ENCODE assay signal across 8 cellular contexts in genomic region chr22:17237031-17237668, GRCh38. TPM values are rescaled to one million over a fixed set of nuclear protein-coding genes. Genes with fewer than 3 reads are reported as not detected.
DNase-seq lines count a peak whose midpoint lies in the region; ATAC-seq and TF ChIP-seq lines count a peak whose summit lies in the region.

No MANE protein-coding gene starts in this region.

- H3K9ac ChIP-seq in mesenchymal stem cell (ENCODE audit: low read length), result no peak overlapping the region

- no peaks in the 10 kb centered on the region for H3K9me3 Mint-ChIP-seq in nephron progenitor cell

- H2AK5ac ChIP-seq in mesenchymal stem cell (ENCODE audit: low read length, severe bottlenecking), result no peak overlapping the region

- H4K91ac ChIP-seq in mesenchymal stem cell (ENCODE audit: low read length), result no peak overlapping the region

- no peak overlapping the region for H2BK120ac ChIP-seq in mesenchymal stem cell (ENCODE audit: low read depth, low read length)

- H3K36me3 ChIP-seq in Peyer's patch (no peaks in the 10 kb centered on the region), mesenchymal stem cell (ENCODE audit: control insufficient read depth in 1 of 2, insufficient read depth in 2 of 2, low read depth in 1 of 2, low read length in 2 of 2) (no peaks in the 10 kb centered on the region)

- H3K4me1 ChIP-seq in Peyer's patch (peaks cover 0 to 8% (median 2%) of the 10 kb centered on the region in 4 donors), mesenchymal stem cell (ENCODE audit: control insufficient read depth, insufficient read depth, low read depth, low read length) (no peaks in the 10 kb centered on the region)

- TF ChIP-seq POLR2A in Peyer's patch (IDR thresholded peaks at IDR 0.05), result no peak

- no peak overlapping the region for H3K4me3 Mint-ChIP-seq in nephron progenitor cell

- H3K4me3 ChIP-seq in Peyer's patch (peak overlapping the region; percentile 17 to 23 (median 20)), mesenchymal stem cell (ENCODE audit: insufficient read depth in 1 of 2, low read depth in 1 of 2, low read length in 2 of 2) (no peak overlapping the region)

- no peak overlapping the region for H3K23ac ChIP-seq in mesenchymal stem cell (ENCODE audit: low read length in 2 of 2)

- no peak overlapping the region for H3K18ac ChIP-seq in mesenchymal stem cell (ENCODE audit: low read depth in 1 of 2, low read length in 2 of 2)

- no peak overlapping the region for H2BK15ac ChIP-seq in mesenchymal stem cell (ENCODE audit: low read depth, poor library complexity, severe bottlenecking)

- peak overlapping the region; percentile 70 for H3K27ac Mint-ChIP-seq in nephron progenitor cell

- H3K79me1 ChIP-seq in mesenchymal stem cell (replicated peaks; ENCODE audit: low read length, poor library complexity, severe bottlenecking), result no peaks in the 10 kb centered on the region

- H3K4me2 ChIP-seq in mesenchymal stem cell (ENCODE audit: low read length, poor library complexity, severe bottlenecking), result no peak overlapping the region

- 84% methylated on average over 9 of the region's 9 CpGs for WGBS in mesenchymal stem cell

- H3K14ac ChIP-seq in mesenchymal stem cell (ENCODE audit: low read length in 2 of 2), result no peak overlapping the region

- no peak overlapping the region for H4K8ac ChIP-seq in mesenchymal stem cell (ENCODE audit: low read length)

- H2BK12ac ChIP-seq in mesenchymal stem cell (ENCODE audit: low read length in 2 of 2), result no peak overlapping the region

- peaks cover 29% of the 10 kb centered on the region for H3K27me3 Mint-ChIP-seq in nephron progenitor cell (ENCODE audit: low read depth, poor library complexity)

- peaks cover 35% of the 10 kb centered on the region for H3K4me1 Mint-ChIP-seq in nephron progenitor cell

- ATAC-seq in GM19025 (IDR thresholded peaks at IDR 0.05; ENCODE audit: low read depth, unreplicated experiment) (peak; percentile 80), HG02763 (IDR thresholded peaks at IDR 0.05; ENCODE audit: unreplicated experiment) (peak; percentile 80)

- no peaks in the 10 kb centered on the region for H3K27me3 ChIP-seq in Peyer's patch
- H3K27me3 ChIP-seq in mesenchymal stem cell (ENCODE audit: control insufficient read depth in 1 of 2, insufficient read depth in 1 of 2, low read length in 2 of 2), result peaks cover 35 to 38% of the 10 kb centered on the region in 2 experiments

- TF ChIP-seq CTCF in Peyer's patch (IDR thresholded peaks at IDR 0.05) (no peak), nephron progenitor cell (IDR thresholded peaks at IDR 0.05) (no peak)

- H3K9me3 ChIP-seq in Peyer's patch (no peaks in the 10 kb centered on the region), mesenchymal stem cell (ENCODE audit: control insufficient read depth, low read length) (no peaks in the 10 kb centered on the region)

- H3K27ac ChIP-seq in Peyer's patch, result peak overlapping the region; percentile 3 to 65 (median 42)
- no peak overlapping the region for H3K27ac ChIP-seq in mesenchymal stem cell (ENCODE audit: low read length, poor library complexity, severe bottlenecking)

- H3K4ac ChIP-seq in mesenchymal stem cell (ENCODE audit: low read depth in 1 of 2, low read length in 2 of 2), result no peak overlapping the region

- no peak overlapping the region for H2AFZ ChIP-seq in mesenchymal stem cell (ENCODE audit: low read depth, low read length)

- no peak overlapping the region for H2BK5ac ChIP-seq in mesenchymal stem cell (ENCODE audit: low read depth, low read length, poor library complexity, severe bottlenecking)

- peak in 1 of 3 donors; percentile 26 for DNase-seq in Peyer's patch
- no peak for DNase-seq in nephron progenitor cell
- DNase-seq in mesenchymal stem cell, result no peak
- DNase-seq in HPDE6-E6E7 (ENCODE audit: extremely low spot score), result no peak
- DNase-seq in effector CD8-positive, alpha-beta T cell (lab: John Stamatoyannopoulos, UW), result no peak
- no peak for DNase-seq in HuH-7 (ENCODE audit: low spot score)

- H3K36me3 Mint-ChIP-seq in nephron progenitor cell (ENCODE audit: low read depth), result no peaks in the 10 kb centered on the region

RNA-seq across cellular contexts. Expression of gene ADA2, which starts 17.9 kb away (rescaled TPM):
- total RNA-seq in Peyer's patch, result 10 to 100 TPM in 2 of 4 donors, 1 to 10 TPM in 2; 7.4 to 52.8 (median 14.2) TPM
- polyA plus RNA-seq in mesenchymal stem cell (2013, experiment 1 of 2), result 11.1 TPM
- 11.8 TPM for polyA plus RNA-seq in mesenchymal stem cell (2013, experiment 2 of 2)

Comparison
In these comparisons a context has a peak if more than half of its experiments do, and no peak if none do; other contexts are left out.
1. H3K4me3 ChIP-seq: peak in Peyer's patch (4 of 4); none in mesenchymal stem cell (0 of 2).